16 cellular contexts compared by ENCODE assay signal in genomic region chr9:29285818-29286217, GRCh38.
DNase-seq lines count a peak whose midpoint lies in the region; ATAC-seq and TF ChIP-seq lines count a peak whose summit lies in the region.
"Had no signal": no experiment of that assay in that cellular context is flagged by ENCODE, and none has a peak within 500 bp of the region (broad histone marks: within the 10 kb centered on the region; RNA-seq: fewer than 3 reads in every experiment).

No MANE protein-coding gene starts in this region.

- in situ Hi-C loops in astrocyte of the spinal cord (cut with HindIII; ENCODE audit: low sequenced_read_pairs) = no loop called here

- no peaks in the 10 kb centered on the region for H3K27me3 Mint-ChIP-seq in stimulated activated naive CD8-positive, alpha-beta T cell treated with anti-CD3 and anti-CD28 coated beads, Interleukin-15, amount 100 ng/mL, for 72 hours
- H3K27me3 Mint-ChIP-seq: activated B cell treated with CpG ODN at 0.5 μM for 24 hours; central memory CD8-positive, alpha-beta T cell; stimulated activated naive CD8-positive, alpha-beta T cell treated with anti-CD3 and anti-CD28 coated beads, Interleukin-15, Interleukin-2, amounts not matched to agents 100 ng/mL and 50 ng/mL, for 24 hours had no signal

- no peaks in the 10 kb centered on the region for H3K36me3 ChIP-seq in sigmoid colon
- H3K36me3 ChIP-seq: gastroesophageal sphincter had no signal

- TF ChIP-seq CTCF in astrocyte of the spinal cord (IDR thresholded peaks at IDR 0.05; ENCODE audit: low read depth, low read length) (no peak), sigmoid colon (IDR thresholded peaks at IDR 0.05) (no peak)

- DNase-seq in HCEC 1CT (peak; percentile 3), NCI-H226 (peak; percentile 4), astrocyte of the spinal cord (ENCODE audit: low read depth, low spot score) (peak; percentile 17), midbrain (lab: John Stamatoyannopoulos, UW) (peak; percentile 35), sigmoid colon (no peak), NCI-H2029 treated with DMSO at 0.1 percent for 48 hours (lab: John Stamatoyannopoulos, UW) (no peak)
- DNase-seq in stimulated activated naive CD8-positive, alpha-beta T cell treated with anti-CD3 and anti-CD28 coated beads, Interleukin-15, amount 100 ng/mL, for 72 hours = no peak
- DNase-seq: activated B cell treated with CpG ODN at 0.5 μM for 24 hours; NCI-H1930; stimulated activated CD4-positive, alpha-beta T cell treated with anti-CD3 and anti-CD28 coated beads, Interleukin-2, amount 100 ng/mL, for 24 hours had no signal

- WGBS in sigmoid colon, 2 donors = 57 to 60% methylated on average over 3 of the region's 3 CpGs

- no peak overlapping the region for H3K4me3 ChIP-seq in astrocyte of the spinal cord (ENCODE audit: low read depth, low read length)
- no peak overlapping the region for H3K4me3 ChIP-seq in sigmoid colon
- H3K4me3 ChIP-seq: gastroesophageal sphincter had no signal

- peaks cover 0 to 9% of the 10 kb centered on the region in 2 donors for H3K9me3 Mint-ChIP-seq in stimulated activated naive CD8-positive, alpha-beta T cell treated with anti-CD3 and anti-CD28 coated beads, Interleukin-15, amount 100 ng/mL, for 72 hours
- H3K9me3 Mint-ChIP-seq: stimulated activated naive CD8-positive, alpha-beta T cell treated with anti-CD3 and anti-CD28 coated beads, Interleukin-15, Interleukin-2, amounts not matched to agents 100 ng/mL and 50 ng/mL, for 24 hours had no signal

- no peaks in the 10 kb centered on the region for H3K4me1 Mint-ChIP-seq in stimulated activated naive CD8-positive, alpha-beta T cell treated with anti-CD3 and anti-CD28 coated beads, Interleukin-15, amount 100 ng/mL, for 72 hours
- H3K4me1 Mint-ChIP-seq: activated B cell treated with CpG ODN at 0.5 μM for 24 hours; central memory CD8-positive, alpha-beta T cell had no signal

- intact Hi-C loops in sigmoid colon (cut with DNase I) = no loop called here

- no peak overlapping the region for H3K4me3 Mint-ChIP-seq in stimulated activated naive CD8-positive, alpha-beta T cell treated with anti-CD3 and anti-CD28 coated beads, Interleukin-15, amount 100 ng/mL, for 72 hours
- H3K4me3 Mint-ChIP-seq: activated B cell treated with CpG ODN at 0.5 μM for 24 hours; central memory CD8-positive, alpha-beta T cell; stimulated activated naive CD8-positive, alpha-beta T cell treated with anti-CD3 and anti-CD28 coated beads, Interleukin-15, Interleukin-2, amounts not matched to agents 100 ng/mL and 50 ng/mL, for 24 hours had no signal

- H3K27me3 ChIP-seq in sigmoid colon = no peaks in the 10 kb centered on the region
- H3K27me3 ChIP-seq: gastroesophageal sphincter had no signal

- no peak overlapping the region for H3K27ac Mint-ChIP-seq in stimulated activated naive CD8-positive, alpha-beta T cell treated with anti-CD3 and anti-CD28 coated beads, Interleukin-15, amount 100 ng/mL, for 72 hours
- H3K27ac Mint-ChIP-seq: activated B cell treated with CpG ODN at 0.5 μM for 24 hours; activated T-helper 2 cell treated with anti-CD3 and anti-CD28 coated beads, Interferon-gamma antibody, Interleukin-2, Interleukin-4, amounts not matched to agents 10 μg/mL and 5 μg/mL and 100 μg/mL, durations not matched to agents 14 hours and 24 hours and 36 hours; stimulated activated naive CD8-positive, alpha-beta T cell treated with anti-CD3 and anti-CD28 coated beads, Interleukin-15, Interleukin-2, amounts not matched to agents 100 ng/mL and 50 ng/mL, for 24 hours had no signal

- TF ChIP-seq POLR2A in sigmoid colon (IDR thresholded peaks at IDR 0.05) = no peak

- no peak for ATAC-seq in stimulated activated naive CD8-positive, alpha-beta T cell treated with anti-CD3 and anti-CD28 coated beads, Interleukin-15, amount 100 ng/mL, for 72 hours
- ATAC-seq in GM21786 (IDR thresholded peaks at IDR 0.05; ENCODE audit: unreplicated experiment) = no peak
- ATAC-seq: gastroesophageal sphincter had no signal

- H3K27ac ChIP-seq in sigmoid colon = no peak overlapping the region
- H3K27ac ChIP-seq: gastroesophageal sphincter, RWPE1 had no signal

- H3K4me1 ChIP-seq in sigmoid colon = no peaks in the 10 kb centered on the region
- H3K4me1 ChIP-seq: gastroesophageal sphincter had no signal

- no peak for TF ChIP-seq EP300 in sigmoid colon (IDR thresholded peaks at IDR 0.05)

- no peaks in the 10 kb centered on the region for H3K9me3 ChIP-seq in sigmoid colon
- H3K9me3 ChIP-seq: gastroesophageal sphincter had no signal

Comparison
In these comparisons a context has a peak if more than half of its experiments do, and no peak if none do; other contexts are left out.
1. DNase-seq: peak in HCEC 1CT (single experiment), NCI-H226 (single experiment), astrocyte of the spinal cord (single experiment) and midbrain (single experiment); none in sigmoid colon (single experiment), NCI-H2029 treated with DMSO at 0.1 percent for 48 hours (single experiment) and stimulated activated naive CD8-positive, alpha-beta T cell treated with anti-CD3 and anti-CD28 coated beads, Interleukin-15, amount 100 ng/mL, for 72 hours (0 of 2).